9 cellular contexts compared by ENCODE assay signal in genomic region chr6:98839788-98840361, GRCh38. TPM values are rescaled to one million over a fixed set of nuclear protein-coding genes. Genes with fewer than 3 reads are reported as not detected.
DNase-seq lines count a peak whose midpoint lies in the region; ATAC-seq and TF ChIP-seq lines count a peak whose summit lies in the region.
"Had no signal": no experiment of that assay in that cellular context is flagged by ENCODE, and none has a peak within 500 bp of the region (broad histone marks: within the 10 kb centered on the region; RNA-seq: fewer than 3 reads in every experiment).

No MANE protein-coding gene starts in this region.

- H3K36me3 Mint-ChIP-seq in T-helper 17 cell (ENCODE audit: low read depth): peaks cover 6% of the 10 kb centered on the region

- ATAC-seq in right lobe of liver (peak in 3 of 4 donors; percentile 17 to 52 (median 18)), T-helper 17 cell (no peak)

- DNase-seq in DMS114 treated with DMSO at 0.1 percent for 48 hours (lab: John Stamatoyannopoulos, UW; ENCODE audit: unreplicated experiment): peak; percentile 28
- peak; percentile 49 for DNase-seq in astrocyte of the cerebellum (ENCODE audit: low read depth)
- DNase-seq in right lobe of liver: no peak
- no peak for DNase-seq in OCI-M2 (lab: John Stamatoyannopoulos, UW; ENCODE audit: unreplicated experiment)
- no peak for DNase-seq in SKM-1 treated with dmso at 0.1 percent for 144 hours (lab: John Stamatoyannopoulos, UW; ENCODE audit: unreplicated experiment)
- no peak for DNase-seq in dedifferentiated amniotic fluid mesenchymal stem cell (ENCODE audit: extremely low spot score)
- DNase-seq in T-helper 17 cell: no peak
- DNase-seq: activated CD4-positive, alpha-beta T cell treated with anti-CD3 and anti-CD28 coated beads, Interleukin-2, amount 10 ng/mL, durations not matched to agents 7 days and 5 days had no signal

- peaks cover 0 to 15% (median 2%) of the 10 kb centered on the region in 4 donors for H3K4me1 ChIP-seq in right lobe of liver

- intact Hi-C loops in right lobe of liver (cut with DNase I): no loop called here

- peaks cover 90% of the 10 kb centered on the region for H3K27me3 Mint-ChIP-seq in T-helper 17 cell

- H3K27me3 ChIP-seq in right lobe of liver: peaks cover 16 to 75% of the 10 kb centered on the region in 2 donors

- in situ Hi-C loops in astrocyte of the cerebellum (cut with HindIII; ENCODE audit: low sequenced_read_pairs): no loop called here

- H3K4me1 Mint-ChIP-seq in T-helper 17 cell: peaks cover 24% of the 10 kb centered on the region

- H3K27ac Mint-ChIP-seq in T-helper 17 cell: no peak overlapping the region
- H3K27ac Mint-ChIP-seq: activated CD4-positive, alpha-beta T cell treated with anti-CD3 and anti-CD28 coated beads, Interleukin-2, amount 10 ng/mL, durations not matched to agents 7 days and 5 days had no signal

- peak; percentile 30; the same call in 1 of the 2 replicates for TF ChIP-seq RAD21 in Ishikawa (IDR thresholded peaks at IDR 0.05; ENCODE audit: low read depth)

- H3K4me3 ChIP-seq in astrocyte of the cerebellum (ENCODE audit: low read depth, low read length): no peak overlapping the region
- no peak overlapping the region for H3K4me3 ChIP-seq in right lobe of liver

- no peak overlapping the region for H3K4me3 Mint-ChIP-seq in T-helper 17 cell
- H3K4me3 Mint-ChIP-seq: activated CD4-positive, alpha-beta T cell treated with anti-CD3 and anti-CD28 coated beads, Interleukin-2, amount 10 ng/mL, durations not matched to agents 7 days and 5 days had no signal

- H3K36me3 ChIP-seq in right lobe of liver: no peaks in the 10 kb centered on the region

- no peak for TF ChIP-seq POLR2A in right lobe of liver (IDR thresholded peaks at IDR 0.05)

- H3K9me3 ChIP-seq in right lobe of liver: no peaks in the 10 kb centered on the region
- no peaks in the 10 kb centered on the region for H3K9me3 ChIP-seq in T-helper 17 cell (ENCODE audit: control insufficient read depth, low read length, poor library complexity, severe bottlenecking)

- 13% methylated on average over 5 of the region's 5 CpGs for WGBS in right lobe of liver (ENCODE audit: insufficient coverage, low coverage, low lambda C conversion rate, missing lambda C conversion rate)

- no peak overlapping the region for H3K27ac ChIP-seq in right lobe of liver

- TF ChIP-seq EP300 in Ishikawa (IDR thresholded peaks at IDR 0.05; ENCODE audit: borderline replicate concordance): no peak

- peak; percentile 71 for TF ChIP-seq CTCF in astrocyte of the cerebellum (IDR thresholded peaks at IDR 0.05; ENCODE audit: low read depth, low read length, missing control alignments)
- peak in 3 of 4 donors; percentile 26 to 37 (median 30) for TF ChIP-seq CTCF in right lobe of liver (IDR thresholded peaks at IDR 0.05)

TF ChIP-seq in Ishikawa, 13 proteins besides CTCF, POLR2A, EP300 and RAD21:
- no peak for TF ChIP-seq TEAD4 (IDR thresholded peaks at IDR 0.05)
- no peak for TF ChIP-seq TCF12 (IDR thresholded peaks at IDR 0.05; ENCODE audit: low read depth)

RNA-seq across cellular contexts. Expression of gene POU3F2, which starts 5.5 kb away (rescaled TPM):
- total RNA-seq in right lobe of liver (not detected), T-helper 17 cell (not detected)
- total RNA-seq: activated CD4-positive, alpha-beta T cell treated with anti-CD3 and anti-CD28 coated beads, Interleukin-2, amount 10 ng/mL, durations not matched to agents 7 days and 5 days had no signal

Comparison
In these comparisons a context has a peak if more than half of its experiments do, and no peak if none do; other contexts are left out.
1. DNase-seq: peak in DMS114 treated with DMSO at 0.1 percent for 48 hours (single experiment) and astrocyte of the cerebellum (single experiment); none in right lobe of liver (0 of 3), OCI-M2 (single experiment), SKM-1 treated with dmso at 0.1 percent for 144 hours (single experiment), dedifferentiated amniotic fluid mesenchymal stem cell (single experiment) and T-helper 17 cell (0 of 3).